ENCODE assay signal across 8 cellular contexts in the genomic region with DNA sequence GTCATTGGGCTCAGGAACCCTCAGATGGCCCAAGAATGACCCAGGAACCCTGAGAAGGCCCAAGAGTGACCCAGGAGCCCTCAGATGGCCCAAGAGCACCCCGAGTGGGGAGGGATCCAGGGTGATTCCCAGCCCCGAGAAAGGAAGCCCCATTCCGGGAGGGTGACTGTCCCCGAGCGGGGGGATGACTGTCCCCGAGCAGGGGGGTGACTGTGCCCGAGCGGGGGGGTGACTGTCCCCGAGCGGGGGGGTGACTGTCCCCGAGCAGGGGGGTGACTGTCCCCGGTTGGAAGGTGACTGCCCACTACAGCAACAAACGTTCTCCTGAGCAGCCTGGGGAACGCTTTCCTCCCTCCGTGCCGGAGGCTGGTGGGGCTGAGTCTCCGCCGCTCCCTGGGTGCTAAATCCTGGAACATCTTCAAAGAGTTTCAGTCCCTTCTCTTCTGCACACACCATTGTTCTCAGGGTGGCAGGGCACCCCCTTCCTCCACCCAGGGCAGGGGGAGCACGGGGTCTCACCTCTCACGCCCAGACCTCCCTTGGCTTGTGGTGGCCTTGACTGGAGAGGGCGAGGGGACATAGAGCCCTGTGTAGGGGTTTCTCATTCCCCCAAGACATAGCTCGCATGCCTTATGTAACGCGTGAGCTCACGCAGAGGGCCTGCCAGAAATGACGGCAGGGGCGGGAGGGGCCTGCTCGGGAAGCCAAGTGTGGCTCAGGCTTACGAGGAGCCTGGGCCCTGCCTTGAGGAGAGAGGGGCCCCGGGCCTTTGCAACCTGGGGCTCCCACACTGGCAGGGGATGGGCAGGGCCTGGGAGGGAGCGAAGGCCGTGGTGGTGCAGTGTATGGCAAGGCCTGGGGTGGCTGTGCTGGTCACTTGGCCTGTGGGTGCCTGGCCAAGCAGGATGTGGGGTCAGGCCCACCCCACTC. TPM values are rescaled to one million over a fixed set of nuclear protein-coding genes. Genes with fewer than 3 reads are reported as not detected.
DNase-seq lines count a peak whose midpoint lies in the region; ATAC-seq and TF ChIP-seq lines count a peak whose summit lies in the region.

No MANE protein-coding gene starts in this region.

- peaks cover 0 to 3% (median 0%) of the 10 kb centered on the region in 11 donors for H3K9me3 Mint-ChIP-seq in naive thymus-derived CD4-positive, alpha-beta T cell

- intact Hi-C loops in naive thymus-derived CD4-positive, alpha-beta T cell (cut with micrococcal nuclease), result loop anchor here in 1 of 2 donors (2.0 kb wide), 1 partner anchor 13 kb away; no protein-coding TSS in a partner anchor

- H3K79me2 ChIP-seq in ACC112 (ENCODE audit: control insufficient read depth, insufficient read depth, low read length, unreplicated experiment) (no peaks in the 10 kb centered on the region), osteoblast (ENCODE audit: insufficient read depth, low read length) (peaks cover 2% of the 10 kb centered on the region)

- H3K4me2 ChIP-seq in osteoblast (ENCODE audit: insufficient read depth, low read length), result peak overlapping the region; percentile 75

- peak overlapping the region in 3 of 10 donors; percentile 13 to 74 (median 56) for H3K4me3 Mint-ChIP-seq in naive thymus-derived CD4-positive, alpha-beta T cell

- peak overlapping the region; percentile 46 for H2AFZ ChIP-seq in ACC112 (ENCODE audit: low read length, unreplicated experiment)
- peak overlapping the region; percentile 88 for H2AFZ ChIP-seq in osteoblast (ENCODE audit: low read length)

- ATAC-seq in GM21528 (IDR thresholded peaks at IDR 0.05; ENCODE audit: low FRiP score, unreplicated experiment) (no peak), HG03045 (IDR thresholded peaks at IDR 0.05; ENCODE audit: unreplicated experiment) (no peak)
- no peak for ATAC-seq in naive thymus-derived CD4-positive, alpha-beta T cell

- peak overlapping the region; percentile 60 for H3K4me3 ChIP-seq in ACC112 (ENCODE audit: low read depth, low read length)
- peak overlapping the region; percentile 68 for H3K4me3 ChIP-seq in osteoblast (ENCODE audit: insufficient read depth, low read length)
- H3K4me3 ChIP-seq in naive thymus-derived CD4-positive, alpha-beta T cell (ENCODE audit: low read length), result no peak overlapping the region

- H3K36me3 ChIP-seq in ACC112 (ENCODE audit: insufficient read depth, low read length) (no peaks in the 10 kb centered on the region), osteoblast (ENCODE audit: insufficient read depth, low read length) (no peaks in the 10 kb centered on the region)
- no peaks in the 10 kb centered on the region for H3K36me3 ChIP-seq in naive thymus-derived CD4-positive, alpha-beta T cell (ENCODE audit: control insufficient read depth in 2 of 3, insufficient read depth in 3 of 3, low read length in 3 of 3)

- H3K27ac Mint-ChIP-seq in naive thymus-derived CD4-positive, alpha-beta T cell, result no peak overlapping the region

- H3K4me1 Mint-ChIP-seq in naive thymus-derived CD4-positive, alpha-beta T cell, result peaks cover 0 to 11% (median 3%) of the 10 kb centered on the region in 7 donors

- peak overlapping the region; percentile 95 for H3K27ac ChIP-seq in ACC112 (ENCODE audit: low read depth, low read length)
- H3K27ac ChIP-seq in osteoblast (ENCODE audit: low read depth, low read length), result peak overlapping the region; percentile 99
- no peak overlapping the region for H3K27ac ChIP-seq in naive thymus-derived CD4-positive, alpha-beta T cell (ENCODE audit: low read depth, low read length)

- DNase-seq in amniotic epithelial cell (ENCODE audit: low read depth) (peak; percentile 65), globus pallidus (ENCODE audit: low spot score) (peak; percentile 43), osteoblast (ENCODE audit: insufficient read length, low spot score, missing footprints) (peak; percentile 98), islet precursor cell (no peak)
- no peak for DNase-seq in naive thymus-derived CD4-positive, alpha-beta T cell

- peaks cover 0 to 3% (median 0%) of the 10 kb centered on the region in 5 donors for H3K27me3 Mint-ChIP-seq in naive thymus-derived CD4-positive, alpha-beta T cell

- H3K27me3 ChIP-seq in ACC112 (ENCODE audit: insufficient read depth, low read length) (no peaks in the 10 kb centered on the region), osteoblast (ENCODE audit: insufficient read depth, low read length) (no peaks in the 10 kb centered on the region)
- no peaks in the 10 kb centered on the region for H3K27me3 ChIP-seq in naive thymus-derived CD4-positive, alpha-beta T cell (ENCODE audit: control insufficient read depth in 2 of 2, insufficient read depth in 2 of 2, low read length in 2 of 2)

- no peaks in the 10 kb centered on the region for H3K9me3 ChIP-seq in osteoblast (ENCODE audit: low read depth, low read length)
- no peaks in the 10 kb centered on the region for H3K9me3 ChIP-seq in naive thymus-derived CD4-positive, alpha-beta T cell (ENCODE audit: control insufficient read depth in 2 of 3, low read length in 3 of 3)

- no peaks in the 10 kb centered on the region for H3K36me3 Mint-ChIP-seq in naive thymus-derived CD4-positive, alpha-beta T cell

- H4K20me1 ChIP-seq in osteoblast (ENCODE audit: insufficient read depth, low read length), result no peaks in the 10 kb centered on the region

- CTCF ChIA-PET in naive thymus-derived CD4-positive, alpha-beta T cell (lab: Charles Lee), result no interaction called here

- no peak for TF ChIP-seq CTCF in osteoblast (IDR thresholded peaks at IDR 0.05; ENCODE audit: extremely low read depth, low read depth, low read length)

- peaks cover 36% of the 10 kb centered on the region for H3K4me1 ChIP-seq in ACC112 (ENCODE audit: control insufficient read depth, insufficient read depth, low read length, unreplicated experiment)
- H3K4me1 ChIP-seq in osteoblast (ENCODE audit: insufficient read depth, low read length), result peaks cover 33% of the 10 kb centered on the region
- peaks cover 8 to 13% of the 10 kb centered on the region in 2 donors for H3K4me1 ChIP-seq in naive thymus-derived CD4-positive, alpha-beta T cell (ENCODE audit: control insufficient read depth in 2 of 2, insufficient read depth in 2 of 2, low read length in 2 of 2)

- POLR2A ChIA-PET in naive thymus-derived CD4-positive, alpha-beta T cell (lab: Charles Lee), result no interaction called here

RNA-seq across cellular contexts. Expression of a gene that starts 14.3 kb away (rescaled TPM):
- 48.9 TPM in 2 replicates for total RNA-seq in osteoblast
- 100 to 1,000 TPM in 2 of 5 experiments, 10 to 100 TPM in 3; 63.4 to 278 (median 97.9) TPM for total RNA-seq in naive thymus-derived CD4-positive, alpha-beta T cell
- polyA plus RNA-seq in naive thymus-derived CD4-positive, alpha-beta T cell, result under 1 TPM; 0.61 to 0.92 TPM

RNA-seq across cellular contexts. Expression of a gene that starts 19.3 kb away (rescaled TPM):
- 18.6 and 25.3 TPM in 2 replicates for total RNA-seq in osteoblast
- 10 to 100 TPM; 43.2 to 56.2 (median 48.8) TPM for total RNA-seq in naive thymus-derived CD4-positive, alpha-beta T cell
- polyA plus RNA-seq in naive thymus-derived CD4-positive, alpha-beta T cell, result 10 to 100 TPM; 55.9 to 77.0 TPM

Comparison
In these comparisons a context has a peak if more than half of its experiments do, and no peak if none do; other contexts are left out.
1. DNase-seq: peak in amniotic epithelial cell (single experiment), globus pallidus (single experiment) and osteoblast (single experiment); none in islet precursor cell (single experiment) and naive thymus-derived CD4-positive, alpha-beta T cell (0 of 9).